9 cellular contexts compared by ENCODE assay signal in the genomic region with DNA sequence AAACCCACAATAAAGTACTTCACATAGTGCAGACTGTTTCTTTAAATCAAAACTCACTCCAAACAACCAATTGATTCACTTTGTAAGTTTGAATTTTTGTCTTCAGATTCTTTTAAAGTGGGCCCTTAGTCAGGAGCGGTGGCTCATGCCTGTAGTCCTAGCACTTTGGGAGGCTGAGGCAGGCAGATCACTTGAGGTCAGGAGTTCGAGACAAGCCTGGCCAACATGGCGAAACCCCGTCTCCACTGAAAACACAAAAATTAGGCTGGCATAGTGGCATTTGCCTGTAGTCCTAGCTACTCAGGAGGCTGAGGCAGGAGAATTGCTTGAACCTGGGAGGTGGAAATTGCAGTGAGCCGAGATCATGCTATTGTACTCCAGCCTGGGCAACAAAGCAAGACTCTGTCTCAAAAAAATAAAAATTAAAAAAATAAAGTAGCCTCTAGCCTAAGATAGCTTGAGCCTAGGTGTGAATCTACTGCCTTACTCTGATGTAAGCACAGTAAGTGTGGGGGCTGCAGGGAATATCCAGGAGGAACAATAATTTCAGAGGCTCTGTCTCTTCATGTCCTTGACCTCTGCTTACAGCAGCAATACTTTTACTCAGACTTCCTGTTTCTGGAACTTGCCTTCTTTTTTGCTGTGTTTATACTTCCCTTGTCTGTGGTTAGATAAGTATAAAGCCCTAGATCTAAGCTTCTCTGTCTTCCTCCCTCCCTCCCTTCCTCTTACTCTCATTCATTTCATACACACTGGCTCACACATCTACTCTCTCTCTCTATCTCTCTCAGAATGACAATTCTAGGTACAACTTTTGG. TPM values are rescaled to one million over a fixed set of nuclear protein-coding genes. Genes with fewer than 3 reads are reported as not detected.
DNase-seq lines count a peak whose midpoint lies in the region; ATAC-seq, FAIRE-seq and TF ChIP-seq lines count a peak whose summit lies in the region.
"Had no signal": no experiment of that assay in that cellular context is flagged by ENCODE, and none has a peak within 500 bp of the region (broad histone marks: within the 10 kb centered on the region; RNA-seq: fewer than 3 reads in every experiment).

A gene with protein sequence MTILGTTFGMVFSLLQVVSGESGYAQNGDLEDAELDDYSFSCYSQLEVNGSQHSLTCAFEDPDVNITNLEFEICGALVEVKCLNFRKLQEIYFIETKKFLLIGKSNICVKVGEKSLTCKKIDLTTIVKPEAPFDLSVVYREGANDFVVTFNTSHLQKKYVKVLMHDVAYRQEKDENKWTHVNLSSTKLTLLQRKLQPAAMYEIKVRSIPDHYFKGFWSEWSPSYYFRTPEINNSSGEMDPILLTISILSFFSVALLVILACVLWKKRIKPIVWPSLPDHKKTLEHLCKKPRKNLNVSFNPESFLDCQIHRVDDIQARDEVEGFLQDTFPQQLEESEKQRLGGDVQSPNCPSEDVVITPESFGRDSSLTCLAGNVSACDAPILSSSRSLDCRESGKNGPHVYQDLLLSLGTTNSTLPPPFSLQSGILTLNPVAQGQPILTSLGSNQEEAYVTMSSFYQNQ (plus strand): TSS at position 706 of the 818 bp plus-strand sequence. CDS start 87 bp downstream, at position 793.

- H3K27me3 ChIP-seq in endothelial cell of umbilical vein (ENCODE audit: control insufficient read depth in 2 of 2, insufficient read depth in 2 of 2, low read length in 2 of 2) (no peaks in the 10 kb centered on the region), thyroid gland (no peaks in the 10 kb centered on the region)

- H3K27ac Mint-ChIP-seq in activated naive CD4-positive, alpha-beta T cell treated with anti-CD3 and anti-CD28 coated beads for 36 hours = peak within 1 kb of the TSS; percentile 100
- peak within 1 kb of the TSS in 3 of 7 donors; percentile 16 to 69 (median 21) for H3K27ac Mint-ChIP-seq in CD14-positive monocyte

- H3K9me3 Mint-ChIP-seq in activated naive CD4-positive, alpha-beta T cell treated with anti-CD3 and anti-CD28 coated beads for 36 hours = no peaks in the 10 kb centered on the region
- peaks cover 0 to 3% (median 0%) of the 10 kb centered on the region in 7 donors for H3K9me3 Mint-ChIP-seq in CD14-positive monocyte

- H3K27me3 Mint-ChIP-seq in activated naive CD4-positive, alpha-beta T cell treated with anti-CD3 and anti-CD28 coated beads for 36 hours (ENCODE audit: low read depth) = no peaks in the 10 kb centered on the region
- H3K27me3 Mint-ChIP-seq in CD14-positive monocyte (ENCODE audit: low read depth in 3 of 3) = peaks cover 0 to 2% (median 0%) of the 10 kb centered on the region in 3 donors

- no peak for ATAC-seq in GM19452 (IDR thresholded peaks at IDR 0.05; ENCODE audit: unreplicated experiment)

- H3K4me1 ChIP-seq in endothelial cell of umbilical vein (ENCODE audit: control insufficient read depth, extremely low read depth, insufficient read depth, low read length) (peaks cover 24% of the 10 kb centered on the region), thyroid gland (no peaks in the 10 kb centered on the region)

- no peaks in the 10 kb centered on the region for H3K79me2 ChIP-seq in endothelial cell of umbilical vein (ENCODE audit: control insufficient read depth, insufficient read depth, low read length)

- peaks cover 55% of the 10 kb centered on the region for H3K4me1 Mint-ChIP-seq in activated naive CD4-positive, alpha-beta T cell treated with anti-CD3 and anti-CD28 coated beads for 36 hours (ENCODE audit: low read depth)
- peaks cover 32% of the 10 kb centered on the region for H3K4me1 Mint-ChIP-seq in CD14-positive monocyte

- H3K36me3 Mint-ChIP-seq in activated naive CD4-positive, alpha-beta T cell treated with anti-CD3 and anti-CD28 coated beads for 36 hours (ENCODE audit: low read depth) = peaks cover 81% of the 10 kb centered on the region
- H3K36me3 Mint-ChIP-seq in CD14-positive monocyte = no peaks in the 10 kb centered on the region

- intact Hi-C loops in activated naive CD4-positive, alpha-beta T cell treated with anti-CD3 and anti-CD28 coated beads for 36 hours (cut with micrococcal nuclease) = loop anchor here (1.0 to 10.0 kb wide), 15 partner anchors 20 to 1018 kb away; partner anchors contain the start of genes DNAJC21, NADK2 and NIPBL
- intact Hi-C loops in endothelial cell of umbilical vein (cut with micrococcal nuclease) (loop anchor here (2.0 kb wide), 1 partner anchor 74 kb away; no protein-coding TSS in a partner anchor), thyroid gland (cut with DNase I) (no loop called here), CD14-positive monocyte (cut with micrococcal nuclease) (no loop called here)

- H3K4me3 ChIP-seq in endothelial cell of umbilical vein (replicated peaks in 1 of 3; ENCODE audit: insufficient read depth in 1 of 3, low read depth in 1 of 3, low read length in 3 of 3) (no peak within 1 kb of the TSS), thyroid gland (replicated peaks in 1 of 3) (no peak within 1 kb of the TSS)

- H3K36me3 ChIP-seq in endothelial cell of umbilical vein (ENCODE audit: control insufficient read depth in 2 of 2, extremely low read depth in 1 of 2, insufficient read depth in 2 of 2, low read length in 2 of 2) (no peaks in the 10 kb centered on the region), thyroid gland (no peaks in the 10 kb centered on the region)

- no peaks in the 10 kb centered on the region for H3K9me1 ChIP-seq in endothelial cell of umbilical vein (replicated peaks; ENCODE audit: control insufficient read depth, extremely low read depth, insufficient read depth, low read length)

- no peak for DNase-seq in activated naive CD4-positive, alpha-beta T cell treated with anti-CD3 and anti-CD28 coated beads for 36 hours
- no peak for DNase-seq in activated naive CD4-positive, alpha-beta T cell treated with Interleukin-2 at 50 U/mL for 16 hours
- DNase-seq in RPMI7951 (ENCODE audit: low read depth) (peak; percentile 44), endothelial cell of umbilical vein (ENCODE audit: low read depth, low spot score) (peak; percentile 47), thyroid gland (no peak), CD14-positive monocyte (ENCODE audit: low spot score) (no peak), NCI-H2227 treated with DMSO at 0.1 percent for 48 hours (lab: John Stamatoyannopoulos, UW) (no peak)

- H3K4me2 ChIP-seq in endothelial cell of umbilical vein (ENCODE audit: insufficient read depth, low read length) = peak within 1 kb of the TSS; percentile 71

- peak within 1 kb of the TSS; percentile 92 for H2AFZ ChIP-seq in endothelial cell of umbilical vein (ENCODE audit: low read depth, low read length)

- H3K4me3 Mint-ChIP-seq in activated naive CD4-positive, alpha-beta T cell treated with anti-CD3 and anti-CD28 coated beads for 36 hours = peak within 1 kb of the TSS; percentile 91
- no peak within 1 kb of the TSS for H3K4me3 Mint-ChIP-seq in CD14-positive monocyte

- POLR2A ChIA-PET in endothelial cell of umbilical vein (lab: Charles Lee) = no interaction called here

- 94 to 96% methylated on average over 5 of the region's 5 CpGs for WGBS in thyroid gland, 2 donors

- dilution Hi-C loops in endothelial cell of umbilical vein (cut with MboI; ENCODE audit: extremely low pct_ligation_motif_present, low sequenced_read_pairs) = no loop called here

- no peak for TF ChIP-seq CTCF in endothelial cell of umbilical vein (IDR thresholded peaks at IDR 0.05; ENCODE audit: extremely low read depth in 1 of 2, insufficient read depth in 1 of 2, low read depth in 1 of 2, low read length in 2 of 2)
- TF ChIP-seq CTCF in thyroid gland (IDR thresholded peaks at IDR 0.05) = no peak
- TF ChIP-seq CTCF in CD14-positive monocyte (IDR thresholded peaks at IDR 0.05) = no peak

- H3K27ac ChIP-seq in endothelial cell of umbilical vein (ENCODE audit: insufficient read depth, low read depth, low read length) (peak within 1 kb of the TSS; percentile 68), thyroid gland (no peak within 1 kb of the TSS)

- TF ChIP-seq POLR2A in endothelial cell of umbilical vein (IDR thresholded peaks at IDR 0.05; ENCODE audit: low read depth, low read length) = no peak
- peak in 1 of 2 donors; percentile 14 for TF ChIP-seq POLR2A in thyroid gland (IDR thresholded peaks at IDR 0.05)

- CTCF ChIA-PET in activated naive CD4-positive, alpha-beta T cell treated with anti-CD3 and anti-CD28 coated beads for 36 hours (lab: Charles Lee) = interaction anchor here (0.6 to 14.8 kb wide), 10 partner anchors 19 to 97 kb away, joined by 3 to 163 read pairs (median 6); no protein-coding TSS in a partner anchor
- CTCF ChIA-PET in endothelial cell of umbilical vein (lab: Charles Lee) = interaction anchor here (2.3 to 4.3 kb wide), 3 partner anchors 68 to 205 kb away, joined by 8 to 16 read pairs (median 14); no protein-coding TSS in a partner anchor

- H4K20me1 ChIP-seq in endothelial cell of umbilical vein (replicated peaks; ENCODE audit: control insufficient read depth, extremely low read depth, insufficient read depth, low read length) = no peaks in the 10 kb centered on the region

- no peaks in the 10 kb centered on the region for H3K9me3 ChIP-seq in endothelial cell of umbilical vein (replicated peaks; ENCODE audit: control insufficient read depth, insufficient read depth, low read length)
- no peaks in the 10 kb centered on the region for H3K9me3 ChIP-seq in thyroid gland

- no peak within 1 kb of the TSS for H3K9ac ChIP-seq in endothelial cell of umbilical vein (replicated peaks; ENCODE audit: extremely low read depth, insufficient read depth, low read length)

- no peak for FAIRE-seq in endothelial cell of umbilical vein (lab: Jason Lieb, UNC)

- no TSS peak for BruUV-seq in endothelial cell of umbilical vein (replicated peaks; lab: Mats Ljungman, UMichigan)

TF ChIP-seq in endothelial cell of umbilical vein, 7 proteins besides CTCF, POLR2A, EP300 and RAD21:
- TF ChIP-seq GATA2 (IDR thresholded peaks at IDR 0.05; ENCODE audit: insufficient read depth, insufficient read length, low read depth, low read length) (peak; percentile 29), EZH2 (IDR thresholded peaks at IDR 0.05; ENCODE audit: borderline replicate concordance, low read depth, low read length, severe bottlenecking) (no peak)
TF ChIP-seq in endothelial cell of umbilical vein: peak in this region for 1.

RNA-seq across cellular contexts. Expression of the gene that starts here (rescaled TPM):
- total RNA-seq in activated naive CD4-positive, alpha-beta T cell treated with anti-CD3 and anti-CD28 coated beads for 36 hours = 100 to 1,000 TPM; 144 to 147 TPM
- 1.6 and 2.0 TPM in 2 replicates for total RNA-seq in RPMI7951 (2014; rRNA removed; shearing (Covaris generic))
- total RNA-seq in endothelial cell of umbilical vein = 1.2 TPM in 2 replicates
- 1.0 and 1.2 TPM in 2 replicates for polyA plus RNA-seq in endothelial cell of umbilical vein
- 1.4 and 1.9 TPM in 2 replicates for polyA plus RNA-seq in endothelial cell of umbilical vein (2011; cell fraction: cytosol; rRNA removed)
- polyA plus RNA-seq in endothelial cell of umbilical vein (2011; cell fraction: nucleus; rRNA removed) = 2.9 and 3.5 TPM in 2 replicates
- 6.5 and 7.6 TPM in 2 replicates for polyA plus RNA-seq in endothelial cell of umbilical vein (2012)
- polyA minus RNA-seq in endothelial cell of umbilical vein = 1.8 and 2.4 TPM in 2 replicates
- 0.61 TPM for polyA minus RNA-seq in endothelial cell of umbilical vein (2011; cell fraction: cytosol; rRNA and poly(A)+ RNA removed)
- polyA minus RNA-seq in endothelial cell of umbilical vein (2011; cell fraction: nucleus; rRNA and poly(A)+ RNA removed) = 1.9 and 2.4 TPM in 2 replicates
- 10 to 100 TPM; 12.7 to 29.0 (median 15.1) TPM for total RNA-seq in thyroid gland
- 1 to 10 TPM; 1.1 to 1.9 TPM for polyA plus RNA-seq in CD14-positive monocyte
- total RNA-seq: NCI-H460 had no signal

Comparison
In these comparisons a context has a peak if more than half of its experiments do, and no peak if none do; other contexts are left out.
1. RNA of the gene that starts here (total RNA-seq): 144 to 147 TPM in activated naive CD4-positive, alpha-beta T cell treated with anti-CD3 and anti-CD28 coated beads for 36 hours; 12.7 to 29.0 TPM in thyroid gland, 1.6 to 2.0 TPM in RPMI7951 and 1.2 TPM in endothelial cell of umbilical vein; every median in the first group is over 4 times any median in the second.
2. DNase-seq: peak in RPMI7951 (single experiment) and endothelial cell of umbilical vein (single experiment); none in activated naive CD4-positive, alpha-beta T cell treated with anti-CD3 and anti-CD28 coated beads for 36 hours (single experiment), activated naive CD4-positive, alpha-beta T cell treated with Interleukin-2 at 50 U/mL for 16 hours (single experiment), thyroid gland (0 of 2), CD14-positive monocyte (single experiment) and NCI-H2227 treated with DMSO at 0.1 percent for 48 hours (single experiment).
3. intact Hi-C loops: an anchor here in activated naive CD4-positive, alpha-beta T cell treated with anti-CD3 and anti-CD28 coated beads for 36 hours (1.0 to 10.0 kb wide) and endothelial cell of umbilical vein (2.0 kb wide); none called in thyroid gland and CD14-positive monocyte.